8 cellular contexts compared by ENCODE assay signal in genomic region chr12:13661005-13661887, GRCh38.
DNase-seq lines count a peak whose midpoint lies in the region; ATAC-seq and TF ChIP-seq lines count a peak whose summit lies in the region.

No MANE protein-coding gene starts in this region.

- in situ Hi-C loops in GM13976 (cut with MboI; ENCODE audit: low sequenced_read_pairs, unreplicated experiment): no loop called here

- H3K9ac ChIP-seq in OCI-LY3 (ENCODE audit: low read length): no peak overlapping the region

- H3K4me3 ChIP-seq in OCI-LY3 (ENCODE audit: low read length) (no peak overlapping the region), choroid plexus epithelial cell (ENCODE audit: low read depth, low read length) (no peak overlapping the region)

- H3K79me2 ChIP-seq in OCI-LY3 (ENCODE audit: low read length): no peaks in the 10 kb centered on the region

- ATAC-seq in HG03442 (IDR thresholded peaks at IDR 0.05; ENCODE audit: unreplicated experiment): peak; percentile 77
- peak; percentile 99 for ATAC-seq in left lobe of liver
- ATAC-seq in stimulated activated naive CD8-positive, alpha-beta T cell treated with anti-CD3 and anti-CD28 coated beads, Interleukin-15, Interleukin-2, amounts not matched to agents 100 U/mL and 50 U/mL, for 24 hours: peak; percentile 55
- ATAC-seq in HG02973 (IDR thresholded peaks at IDR 0.05; ENCODE audit: unreplicated experiment): no peak

- TF ChIP-seq CTCF in GM13976 (IDR thresholded peaks at IDR 0.05; ENCODE audit: borderline replicate concordance, control extremely low read depth, extremely low read depth, insufficient read depth, missing control alignments) (peak; percentile 72), OCI-LY3 (IDR thresholded peaks at IDR 0.05; ENCODE audit: low read depth, low read length) (peak; percentile 80), choroid plexus epithelial cell (conservative IDR thresholded peaks at IDR 0.05; ENCODE audit: low read depth, low read length) (peak; percentile 77)

- no peaks in the 10 kb centered on the region for H3K9me3 ChIP-seq in OCI-LY3 (ENCODE audit: insufficient read depth, low read length)

- DNase-seq in AG20443 (ENCODE audit: low spot score): peak; percentile 85
- peak; percentile 20 for DNase-seq in GM13976 (ENCODE audit: low spot score)
- peak; percentile 50 for DNase-seq in choroid plexus epithelial cell (ENCODE audit: low read depth)
- DNase-seq in left lobe of liver (ENCODE audit: low spot score): peak; percentile 52
- peak; percentile 27 for DNase-seq in stimulated activated naive CD8-positive, alpha-beta T cell treated with anti-CD3 and anti-CD28 coated beads, Interleukin-15, Interleukin-2, amounts not matched to agents 100 U/mL and 50 U/mL, for 24 hours

- H4K20me1 ChIP-seq in OCI-LY3 (ENCODE audit: insufficient read depth, low read length): no peaks in the 10 kb centered on the region

- H3K4me1 ChIP-seq in OCI-LY3 (ENCODE audit: low read length): no peaks in the 10 kb centered on the region

- no peaks in the 10 kb centered on the region for H3K36me3 ChIP-seq in OCI-LY3 (replicated peaks; ENCODE audit: low read depth, low read length)

- H3K4me2 ChIP-seq in OCI-LY3 (ENCODE audit: low read length): no peak overlapping the region

- H3K27ac ChIP-seq in OCI-LY3 (ENCODE audit: low read length): no peak overlapping the region

- peaks cover 48% of the 10 kb centered on the region for H3K27me3 ChIP-seq in OCI-LY3 (ENCODE audit: low read depth, low read length)

- no peak overlapping the region for H2AFZ ChIP-seq in OCI-LY3 (ENCODE audit: low read depth, low read length)

Comparison
In these comparisons a context has a peak if more than half of its experiments do, and no peak if none do; other contexts are left out.
1. DNase-seq: peak in every context shown above with its lines; median percentile 85 in AG20443; 52 in left lobe of liver; 50 in choroid plexus epithelial cell; 27 in stimulated activated naive CD8-positive, alpha-beta T cell treated with anti-CD3 and anti-CD28 coated beads, Interleukin-15, Interleukin-2, amounts not matched to agents 100 U/mL and 50 U/mL, for 24 hours; 20 in GM13976.